Comparison of ENCODE assay signal across 8 cellular contexts in genomic region chr4:25913851-25914669, GRCh38. TPM values are rescaled to one million over a fixed set of nuclear protein-coding genes. Genes with fewer than 3 reads are reported as not detected.
DNase-seq lines count a peak whose midpoint lies in the region; ATAC-seq and TF ChIP-seq lines count a peak whose summit lies in the region.

Gene SMIM20, plus strand, starts transcription at chr4:25914220. Its CDS starts 94 bp downstream, at chr4:25914314.

- TF ChIP-seq POLR2A in GM19193 (IDR thresholded peaks at IDR 0.05; ENCODE audit: extremely low read depth, insufficient read depth, insufficient read length) = peak; percentile 87

- H3K27me3 ChIP-seq in BJ (ENCODE audit: control insufficient read depth, insufficient read depth, low read length) (peaks cover 2% of the 10 kb centered on the region; the same call in 1 of the 2 replicates), layer of hippocampus (ENCODE audit: control insufficient read depth, insufficient read depth, low read length) (no peaks in the 10 kb centered on the region)

- ATAC-seq in HG03432 (IDR thresholded peaks at IDR 0.05; ENCODE audit: unreplicated experiment) = peak; percentile 96

- H3K36me3 ChIP-seq in BJ (ENCODE audit: control insufficient read depth, insufficient read depth, low read length) = no peaks in the 10 kb centered on the region

- TF ChIP-seq CTCF in BJ (IDR thresholded peaks at IDR 0.05; ENCODE audit: insufficient read depth, low read depth, low read length) = no peak
- TF ChIP-seq CTCF in choroid plexus epithelial cell (conservative IDR thresholded peaks at IDR 0.05; ENCODE audit: low read depth, low read length) = no peak

- CTCF ChIA-PET in BJ (lab: Yijun Ruan, JAX) = interaction anchor here (0.9 to 2.6 kb wide), 4 partner anchors 13 to 473 kb away, joined by 3 to 6 read pairs (median 4); no protein-coding TSS in a partner anchor

- peak within 1 kb of the TSS; percentile 79 for H3K27ac ChIP-seq in layer of hippocampus (ENCODE audit: low read depth, low read length)

- DNase-seq in BJ (ENCODE audit: low read depth) = no peak
- peak; percentile 17 for DNase-seq in NCI-H510A treated with DMSO at 0.1 percent for 48 hours (lab: John Stamatoyannopoulos, UW)
- DNase-seq in activated CD4-positive, alpha-beta T cell treated with anti-CD3 and anti-CD28 coated beads for 4 hours = peak; percentile 87 to 90
- peak; percentile 93 for DNase-seq in choroid plexus epithelial cell (ENCODE audit: low read depth)
- DNase-seq in stimulated activated CD4-positive, alpha-beta T cell treated with anti-CD3 and anti-CD28 coated beads, Interleukin-1b, Interleukin-23, amount 100 ng/mL, for 4 hours (ENCODE audit: low read depth in 2 of 2) = peak; percentile 86

- H3K4me3 ChIP-seq in BJ (ENCODE audit: low read depth, low read length) (peak within 1 kb of the TSS; percentile 75), choroid plexus epithelial cell (ENCODE audit: low read depth, low read length) (peak within 1 kb of the TSS; percentile 92)

- POLR2A ChIA-PET in BJ (lab: Charles Lee) = no interaction called here

RNA-seq across cellular contexts. Expression of gene SMIM20, which starts in this region (rescaled TPM):
- polyA plus RNA-seq in BJ (2011; rRNA removed) = 15.7 and 33.0 TPM in 2 replicates
- 3.0 and 3.3 TPM in 2 replicates for polyA minus RNA-seq in BJ (2011; rRNA and poly(A)+ RNA removed)
